1 cellular context compared by ENCODE assay signal in the genomic region with DNA sequence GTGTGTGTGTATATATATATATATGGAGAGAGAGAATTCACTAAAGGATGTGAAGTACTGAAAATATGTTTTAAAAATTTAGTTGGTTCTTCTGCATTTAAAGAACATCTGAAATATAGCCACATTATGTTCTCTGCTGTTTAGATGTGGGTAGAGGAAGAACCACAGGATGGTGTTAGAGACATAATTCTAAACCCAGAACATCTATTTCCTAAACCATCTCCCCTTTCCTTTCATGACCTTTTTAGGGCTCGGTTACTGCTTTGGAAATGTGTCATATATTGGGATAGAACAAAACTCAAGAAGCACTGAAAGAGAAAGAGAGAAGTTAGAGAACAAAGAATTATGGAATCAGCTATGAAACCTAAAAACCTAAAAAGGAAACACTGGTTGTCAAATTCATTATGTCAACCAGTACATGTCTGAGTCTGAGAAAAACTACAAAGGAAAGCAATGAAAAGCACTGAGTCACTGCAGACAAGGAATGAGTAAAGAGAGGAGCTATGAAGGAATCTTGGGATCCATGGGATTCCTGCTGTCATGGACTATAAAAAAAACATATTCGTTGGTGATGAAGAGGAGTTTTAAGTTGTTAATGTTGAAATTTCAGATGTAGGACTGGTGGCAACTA.
TF ChIP-seq lines count a peak whose summit lies in the region.

No MANE protein-coding gene starts in this region.

TF ChIP-seq in GM23338, 12 proteins besides CTCF, POLR2A, EP300 and RAD21 (continued from another document):
- TF ChIP-seq, protein P1, sequence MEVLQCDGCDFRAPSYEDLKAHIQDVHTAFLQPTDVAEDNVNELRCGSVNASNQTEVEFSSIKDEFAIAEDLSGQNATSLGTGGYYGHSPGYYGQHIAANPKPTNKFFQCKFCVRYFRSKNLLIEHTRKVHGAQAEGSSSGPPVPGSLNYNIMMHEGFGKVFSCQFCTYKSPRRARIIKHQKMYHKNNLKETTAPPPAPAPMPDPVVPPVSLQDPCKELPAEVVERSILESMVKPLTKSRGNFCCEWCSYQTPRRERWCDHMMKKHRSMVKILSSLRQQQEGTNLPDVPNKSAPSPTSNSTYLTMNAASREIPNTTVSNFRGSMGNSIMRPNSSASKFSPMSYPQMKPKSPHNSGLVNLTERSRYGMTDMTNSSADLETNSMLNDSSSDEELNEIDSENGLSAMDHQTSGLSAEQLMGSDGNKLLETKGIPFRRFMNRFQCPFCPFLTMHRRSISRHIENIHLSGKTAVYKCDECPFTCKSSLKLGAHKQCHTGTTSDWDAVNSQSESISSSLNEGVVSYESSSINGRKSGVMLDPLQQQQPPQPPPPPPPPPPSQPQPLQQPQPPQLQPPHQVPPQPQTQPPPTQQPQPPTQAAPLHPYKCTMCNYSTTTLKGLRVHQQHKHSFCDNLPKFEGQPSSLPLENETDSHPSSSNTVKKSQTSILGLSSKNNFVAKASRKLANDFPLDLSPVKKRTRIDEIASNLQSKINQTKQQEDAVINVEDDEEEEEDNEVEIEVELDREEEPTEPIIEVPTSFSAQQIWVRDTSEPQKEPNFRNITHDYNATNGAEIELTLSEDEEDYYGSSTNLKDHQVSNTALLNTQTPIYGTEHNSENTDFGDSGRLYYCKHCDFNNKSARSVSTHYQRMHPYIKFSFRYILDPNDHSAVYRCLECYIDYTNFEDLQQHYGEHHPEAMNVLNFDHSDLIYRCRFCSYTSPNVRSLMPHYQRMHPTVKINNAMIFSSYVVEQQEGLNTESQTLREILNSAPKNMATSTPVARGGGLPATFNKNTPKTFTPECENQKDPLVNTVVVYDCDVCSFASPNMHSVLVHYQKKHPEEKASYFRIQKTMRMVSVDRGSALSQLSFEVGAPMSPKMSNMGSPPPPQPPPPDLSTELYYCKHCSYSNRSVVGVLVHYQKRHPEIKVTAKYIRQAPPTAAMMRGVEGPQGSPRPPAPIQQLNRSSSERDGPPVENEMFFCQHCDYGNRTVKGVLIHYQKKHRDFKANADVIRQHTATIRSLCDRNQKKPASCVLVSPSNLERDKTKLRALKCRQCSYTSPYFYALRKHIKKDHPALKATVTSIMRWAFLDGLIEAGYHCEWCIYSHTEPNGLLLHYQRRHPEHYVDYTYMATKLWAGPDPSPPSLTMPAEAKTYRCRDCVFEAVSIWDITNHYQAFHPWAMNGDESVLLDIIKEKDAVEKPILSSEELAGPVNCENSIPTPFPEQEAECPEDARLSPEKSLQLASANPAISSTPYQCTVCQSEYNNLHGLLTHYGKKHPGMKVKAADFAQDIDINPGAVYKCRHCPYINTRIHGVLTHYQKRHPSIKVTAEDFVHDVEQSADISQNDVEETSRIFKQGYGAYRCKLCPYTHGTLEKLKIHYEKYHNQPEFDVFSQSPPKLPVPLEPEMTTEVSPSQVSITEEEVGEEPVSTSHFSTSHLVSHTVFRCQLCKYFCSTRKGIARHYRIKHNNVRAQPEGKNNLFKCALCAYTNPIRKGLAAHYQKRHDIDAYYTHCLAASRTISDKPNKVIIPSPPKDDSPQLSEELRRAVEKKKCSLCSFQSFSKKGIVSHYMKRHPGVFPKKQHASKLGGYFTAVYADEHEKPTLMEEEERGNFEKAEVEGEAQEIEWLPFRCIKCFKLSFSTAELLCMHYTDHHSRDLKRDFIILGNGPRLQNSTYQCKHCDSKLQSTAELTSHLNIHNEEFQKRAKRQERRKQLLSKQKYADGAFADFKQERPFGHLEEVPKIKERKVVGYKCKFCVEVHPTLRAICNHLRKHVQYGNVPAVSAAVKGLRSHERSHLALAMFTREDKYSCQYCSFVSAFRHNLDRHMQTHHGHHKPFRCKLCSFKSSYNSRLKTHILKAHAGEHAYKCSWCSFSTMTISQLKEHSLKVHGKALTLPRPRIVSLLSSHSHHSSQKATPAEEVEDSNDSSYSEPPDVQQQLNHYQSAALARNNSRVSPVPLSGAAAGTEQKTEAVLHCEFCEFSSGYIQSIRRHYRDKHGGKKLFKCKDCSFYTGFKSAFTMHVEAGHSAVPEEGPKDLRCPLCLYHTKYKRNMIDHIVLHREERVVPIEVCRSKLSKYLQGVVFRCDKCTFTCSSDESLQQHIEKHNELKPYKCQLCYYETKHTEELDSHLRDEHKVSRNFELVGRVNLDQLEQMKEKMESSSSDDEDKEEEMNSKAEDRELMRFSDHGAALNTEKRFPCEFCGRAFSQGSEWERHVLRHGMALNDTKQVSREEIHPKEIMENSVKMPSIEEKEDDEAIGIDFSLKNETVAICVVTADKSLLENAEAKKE (CRISPR knock-in tag; IDR thresholded peaks at IDR 0.05): no peak
- TF ChIP-seq POLR2AphosphoS5 (IDR thresholded peaks at IDR 0.05; ENCODE audit: low read depth) (no peak), CREB1 (CRISPR knock-in tag; IDR thresholded peaks at IDR 0.05; ENCODE audit: low read depth) (no peak), STAT1 (IDR thresholded peaks at IDR 0.05; ENCODE audit: unreplicated experiment) (no peak), EZH2 (IDR thresholded peaks at IDR 0.05; ENCODE audit: low read depth, unreplicated experiment) (no peak), NANOG (IDR thresholded peaks at IDR 0.05; ENCODE audit: borderline replicate concordance) (no peak), EZH2phosphoT487 (IDR thresholded peaks at IDR 0.05; ENCODE audit: unreplicated experiment) (no peak), ZNF331 (CRISPR knock-in tag; IDR thresholded peaks at IDR 0.05; ENCODE audit: low read depth) (no peak)
- TF ChIP-seq, protein P2, sequence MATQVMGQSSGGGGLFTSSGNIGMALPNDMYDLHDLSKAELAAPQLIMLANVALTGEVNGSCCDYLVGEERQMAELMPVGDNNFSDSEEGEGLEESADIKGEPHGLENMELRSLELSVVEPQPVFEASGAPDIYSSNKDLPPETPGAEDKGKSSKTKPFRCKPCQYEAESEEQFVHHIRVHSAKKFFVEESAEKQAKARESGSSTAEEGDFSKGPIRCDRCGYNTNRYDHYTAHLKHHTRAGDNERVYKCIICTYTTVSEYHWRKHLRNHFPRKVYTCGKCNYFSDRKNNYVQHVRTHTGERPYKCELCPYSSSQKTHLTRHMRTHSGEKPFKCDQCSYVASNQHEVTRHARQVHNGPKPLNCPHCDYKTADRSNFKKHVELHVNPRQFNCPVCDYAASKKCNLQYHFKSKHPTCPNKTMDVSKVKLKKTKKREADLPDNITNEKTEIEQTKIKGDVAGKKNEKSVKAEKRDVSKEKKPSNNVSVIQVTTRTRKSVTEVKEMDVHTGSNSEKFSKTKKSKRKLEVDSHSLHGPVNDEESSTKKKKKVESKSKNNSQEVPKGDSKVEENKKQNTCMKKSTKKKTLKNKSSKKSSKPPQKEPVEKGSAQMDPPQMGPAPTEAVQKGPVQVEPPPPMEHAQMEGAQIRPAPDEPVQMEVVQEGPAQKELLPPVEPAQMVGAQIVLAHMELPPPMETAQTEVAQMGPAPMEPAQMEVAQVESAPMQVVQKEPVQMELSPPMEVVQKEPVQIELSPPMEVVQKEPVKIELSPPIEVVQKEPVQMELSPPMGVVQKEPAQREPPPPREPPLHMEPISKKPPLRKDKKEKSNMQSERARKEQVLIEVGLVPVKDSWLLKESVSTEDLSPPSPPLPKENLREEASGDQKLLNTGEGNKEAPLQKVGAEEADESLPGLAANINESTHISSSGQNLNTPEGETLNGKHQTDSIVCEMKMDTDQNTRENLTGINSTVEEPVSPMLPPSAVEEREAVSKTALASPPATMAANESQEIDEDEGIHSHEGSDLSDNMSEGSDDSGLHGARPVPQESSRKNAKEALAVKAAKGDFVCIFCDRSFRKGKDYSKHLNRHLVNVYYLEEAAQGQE (IDR thresholded peaks at IDR 0.05; ENCODE audit: unreplicated experiment): no peak
- TF ChIP-seq, protein P3, sequence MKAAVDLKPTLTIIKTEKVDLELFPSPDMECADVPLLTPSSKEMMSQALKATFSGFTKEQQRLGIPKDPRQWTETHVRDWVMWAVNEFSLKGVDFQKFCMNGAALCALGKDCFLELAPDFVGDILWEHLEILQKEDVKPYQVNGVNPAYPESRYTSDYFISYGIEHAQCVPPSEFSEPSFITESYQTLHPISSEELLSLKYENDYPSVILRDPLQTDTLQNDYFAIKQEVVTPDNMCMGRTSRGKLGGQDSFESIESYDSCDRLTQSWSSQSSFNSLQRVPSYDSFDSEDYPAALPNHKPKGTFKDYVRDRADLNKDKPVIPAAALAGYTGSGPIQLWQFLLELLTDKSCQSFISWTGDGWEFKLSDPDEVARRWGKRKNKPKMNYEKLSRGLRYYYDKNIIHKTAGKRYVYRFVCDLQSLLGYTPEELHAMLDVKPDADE (IDR thresholded peaks at IDR 0.05): no peak
